Comparison of ENCODE assay signal across 11 cellular contexts in the genomic region with DNA sequence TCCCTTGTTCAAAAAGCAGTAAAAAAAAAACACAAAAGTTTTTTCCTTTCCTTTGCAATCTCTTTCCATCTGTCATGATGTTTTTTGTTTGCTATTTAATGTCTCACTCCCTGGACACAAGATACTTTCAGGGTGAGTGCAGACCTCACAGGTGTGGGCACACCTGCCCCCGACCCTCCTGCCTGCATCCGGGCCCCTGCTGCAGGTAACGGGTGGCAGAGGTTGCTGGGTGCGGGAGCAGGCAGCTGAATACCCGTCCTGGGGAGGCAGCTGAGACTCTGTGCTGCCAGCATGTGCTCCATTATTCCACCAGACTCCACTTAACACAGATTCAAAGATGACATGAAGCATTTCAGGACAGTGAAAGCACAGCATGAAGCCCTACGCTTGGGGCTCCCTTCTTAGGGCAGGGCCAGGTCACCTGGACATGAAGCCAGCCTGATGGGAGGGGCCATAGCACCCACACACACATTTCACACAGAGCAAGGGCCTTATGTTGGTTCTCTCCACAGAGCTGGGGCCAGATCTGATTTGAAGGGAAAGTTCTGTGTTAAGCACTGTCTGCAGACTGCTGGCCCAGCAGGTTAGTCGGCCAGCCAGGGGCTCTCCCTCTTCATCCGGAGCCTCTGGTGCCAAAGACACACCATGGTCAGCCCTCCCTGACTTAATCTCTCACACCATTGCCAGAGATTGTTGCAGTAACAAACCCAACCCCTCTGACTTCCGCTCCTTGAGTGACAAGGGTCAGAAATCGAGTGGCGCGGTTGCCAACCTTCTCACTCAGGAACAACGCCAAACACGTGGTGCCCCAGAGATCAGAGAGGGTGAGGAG. TPM values are rescaled to one million over a fixed set of nuclear protein-coding genes. Genes with fewer than 3 reads are reported as not detected.
DNase-seq lines count a peak whose midpoint lies in the region; ATAC-seq and TF ChIP-seq lines count a peak whose summit lies in the region.
"Had no signal": no experiment of that assay in that cellular context is flagged by ENCODE, and none has a peak within 500 bp of the region (broad histone marks: within the 10 kb centered on the region; RNA-seq: fewer than 3 reads in every experiment).

No MANE protein-coding gene starts in this region.

- peak overlapping the region in 1 of 2 experiments; percentile 50 for H3K23ac ChIP-seq in mesenchymal stem cell (ENCODE audit: low read length in 2 of 2)

- no peak for TF ChIP-seq EP300 in suprapubic skin (IDR thresholded peaks at IDR 0.05)

- TF ChIP-seq CTCF in chondrocyte (IDR thresholded peaks at IDR 0.05) = no peak
- TF ChIP-seq CTCF in suprapubic skin (IDR thresholded peaks at IDR 0.05) = no peak

- no peak overlapping the region for H2AK5ac ChIP-seq in mesenchymal stem cell (ENCODE audit: low read length, severe bottlenecking)

- H3K36me3 ChIP-seq in mesenchymal stem cell (ENCODE audit: control insufficient read depth in 1 of 2, insufficient read depth in 2 of 2, low read depth in 1 of 2, low read length in 2 of 2) = peaks cover 67 to 74% of the 10 kb centered on the region in 2 experiments
- no peaks in the 10 kb centered on the region for H3K36me3 ChIP-seq in suprapubic skin

- no peaks in the 10 kb centered on the region for H3K27me3 ChIP-seq in mesenchymal stem cell (ENCODE audit: control insufficient read depth in 1 of 2, insufficient read depth in 1 of 2, low read length in 2 of 2)
- no peaks in the 10 kb centered on the region for H3K27me3 ChIP-seq in suprapubic skin

- no peak overlapping the region for H3K4me2 ChIP-seq in mesenchymal stem cell (ENCODE audit: low read length, poor library complexity, severe bottlenecking)

- no peak overlapping the region for H2AFZ ChIP-seq in mesenchymal stem cell (ENCODE audit: low read depth, low read length)

- peak overlapping the region; percentile 50 for H4K8ac ChIP-seq in mesenchymal stem cell (ENCODE audit: low read length)

- no peaks in the 10 kb centered on the region for H3K79me1 ChIP-seq in mesenchymal stem cell (replicated peaks; ENCODE audit: low read length, poor library complexity, severe bottlenecking)

- H4K91ac ChIP-seq in mesenchymal stem cell (ENCODE audit: low read length) = peak overlapping the region; percentile 1

- peak overlapping the region; percentile 11 for H3K9ac ChIP-seq in mesenchymal stem cell (ENCODE audit: low read length)

- ATAC-seq in HG02678 (IDR thresholded peaks at IDR 0.05; ENCODE audit: unreplicated experiment) (no peak), HG03565 (IDR thresholded peaks at IDR 0.05; ENCODE audit: unreplicated experiment) (no peak)

- WGBS in mesenchymal stem cell = 97% methylated on average over 14 of the region's 14 CpGs
- 74% methylated on average over 14 of the region's 14 CpGs for WGBS in suprapubic skin

- H2BK120ac ChIP-seq in mesenchymal stem cell (ENCODE audit: low read depth, low read length) = no peak overlapping the region

- H3K9me3 ChIP-seq in mesenchymal stem cell (ENCODE audit: control insufficient read depth, low read length) (no peaks in the 10 kb centered on the region), suprapubic skin (no peaks in the 10 kb centered on the region)
- H3K9me3 ChIP-seq: HAP-1 had no signal

- H2BK12ac ChIP-seq in mesenchymal stem cell (ENCODE audit: low read length in 2 of 2) = no peak overlapping the region

- H3K4me3 Mint-ChIP-seq in chondrocyte (ENCODE audit: unreplicated experiment) = no peak overlapping the region

- H3K4me1 ChIP-seq in mesenchymal stem cell (ENCODE audit: control insufficient read depth, insufficient read depth, low read depth, low read length) = peaks cover 77% of the 10 kb centered on the region
- H3K4me1 ChIP-seq in suprapubic skin = peaks cover 60% of the 10 kb centered on the region
- H3K4me1 ChIP-seq: HAP-1 had no signal

- peaks cover 8% of the 10 kb centered on the region for H3K36me3 Mint-ChIP-seq in chondrocyte (ENCODE audit: low read depth)

- H3K27me3 Mint-ChIP-seq in chondrocyte (ENCODE audit: low read depth) = no peaks in the 10 kb centered on the region

- no peaks in the 10 kb centered on the region for H3K9me3 Mint-ChIP-seq in chondrocyte (ENCODE audit: low read depth)

- TF ChIP-seq POLR2A in suprapubic skin (IDR thresholded peaks at IDR 0.05) = no peak

- H3K4me1 Mint-ChIP-seq in chondrocyte (ENCODE audit: low read depth) = peaks cover 99% of the 10 kb centered on the region

- H3K27ac Mint-ChIP-seq in chondrocyte (ENCODE audit: unreplicated experiment) = peak overlapping the region; percentile 59

- H3K18ac ChIP-seq in mesenchymal stem cell (ENCODE audit: low read depth in 1 of 2, low read length in 2 of 2) = peak overlapping the region in 1 of 2 experiments; percentile 25

- H3K4ac ChIP-seq in mesenchymal stem cell (ENCODE audit: low read depth in 1 of 2, low read length in 2 of 2) = no peak overlapping the region

- DNase-seq in NCI-H2227 (lab: John Stamatoyannopoulos, UW; ENCODE audit: unreplicated experiment) (peak; percentile 6), chondrocyte (ENCODE audit: low spot score) (no peak), mesenchymal stem cell (no peak), suprapubic skin (ENCODE audit: low spot score in 2 of 2) (no peak), SKM-1 treated with dmso at 0.1 percent for 144 hours (lab: John Stamatoyannopoulos, UW; ENCODE audit: unreplicated experiment) (no peak)
- DNase-seq: activated CD4-positive, alpha-beta T cell treated with anti-CD3 and anti-CD28 coated beads for 4 hours; activated naive CD4-positive, alpha-beta T cell treated with anti-CD3 and anti-CD28 coated beads, Interleukin-2, amount 50 U/mL, for 16 hours; effector CD8-positive, alpha-beta T cell had no signal

- H3K14ac ChIP-seq in mesenchymal stem cell (ENCODE audit: low read length in 2 of 2) = peak overlapping the region in 1 of 2 experiments; percentile 5

- no peak overlapping the region for H2BK15ac ChIP-seq in mesenchymal stem cell (ENCODE audit: low read depth, poor library complexity, severe bottlenecking)

- H3K27ac ChIP-seq in mesenchymal stem cell (ENCODE audit: low read length, poor library complexity, severe bottlenecking) (no peak overlapping the region), suprapubic skin (peak overlapping the region; percentile 42)

- H3K4me3 ChIP-seq in mesenchymal stem cell (ENCODE audit: insufficient read depth in 1 of 2, low read depth in 1 of 2, low read length in 2 of 2) (no peak overlapping the region), suprapubic skin (no peak overlapping the region)
- H3K4me3 ChIP-seq: HAP-1 had no signal

- no peak overlapping the region for H2BK5ac ChIP-seq in mesenchymal stem cell (ENCODE audit: low read depth, low read length, poor library complexity, severe bottlenecking)

RNA-seq across cellular contexts. Expression of a gene that starts 13.0 kb away (rescaled TPM):
- total RNA-seq in chondrocyte (99.9 to 110 TPM (median 107 TPM) in 3 replicates), suprapubic skin (10 to 100 TPM in 2 of 4 donors, 1 to 10 TPM in 2; 5.4 to 17.5 (median 10.6) TPM)
- polyA plus RNA-seq in mesenchymal stem cell (2013, experiment 1 of 2) = 99.8 TPM
- polyA plus RNA-seq in mesenchymal stem cell (2013, experiment 2 of 2) = 97.5 TPM
